Comparison of ENCODE assay signal across 8 cellular contexts in genomic region chr14:23588884-23589598, GRCh38. TPM values are rescaled to one million over a fixed set of nuclear protein-coding genes. Genes with fewer than 3 reads are reported as not detected.
DNase-seq lines count a peak whose midpoint lies in the region; ATAC-seq and TF ChIP-seq lines count a peak whose summit lies in the region.

No MANE protein-coding gene starts in this region.

- DNase-seq in NCI-H146 (lab: John Stamatoyannopoulos, UW) (peak; percentile 83), SW480 (ENCODE audit: low spot score) (peak; percentile 82), adrenal gland (peak; percentile 91 to 98 (median 95)), heart left ventricle (peak; percentile 84 to 92 (median 87)), putamen (ENCODE audit: low spot score) (peak; percentile 78)

- H3K27ac ChIP-seq in adrenal gland (peak overlapping the region in 1 of 5 donors; percentile 70), heart left ventricle (no peak overlapping the region)

- H3K36me3 ChIP-seq in adrenal gland (replicated peaks in 1 of 2), result no peaks in the 10 kb centered on the region
- no peaks in the 10 kb centered on the region for H3K36me3 ChIP-seq in heart left ventricle

- TF ChIP-seq POLR2A in adrenal gland (IDR thresholded peaks at IDR 0.05), result no peak
- TF ChIP-seq POLR2A in heart left ventricle (IDR thresholded peaks at IDR 0.05), result no peak

- intact Hi-C loops in adrenal gland (cut with DNase I) (no loop called here), heart left ventricle (cut with DNase I) (loop anchor here in 4 of 10 donors (1.0 to 5.0 kb wide), 5 partner anchors 323 to 343 kb away; no protein-coding TSS in a partner anchor)

- H3K9me3 ChIP-seq in adrenal gland (replicated peaks in 1 of 3) (no peaks in the 10 kb centered on the region), heart left ventricle (no peaks in the 10 kb centered on the region)

- no peak overlapping the region for H3K4me3 ChIP-seq in adrenal gland
- H3K4me3 ChIP-seq in heart left ventricle, result no peak overlapping the region

- peaks cover 0 to 5% of the 10 kb centered on the region in 2 donors for H3K4me1 ChIP-seq in adrenal gland (replicated peaks in 1 of 2)
- H3K4me1 ChIP-seq in heart left ventricle, result peaks cover 0 to 7% (median 2%) of the 10 kb centered on the region in 12 donors

- 10 to 34% (median 15%) methylated on average over 3 to 5 of the region's 5 CpGs for WGBS in adrenal gland, 4 donors
- 11 to 17% (median 14%) methylated on average over 5 of the region's 5 CpGs for WGBS in heart left ventricle, 4 donors

- peak; percentile 61 to 93 (median 84) for TF ChIP-seq CTCF in adrenal gland (IDR thresholded peaks at IDR 0.05)
- TF ChIP-seq CTCF in heart left ventricle (IDR thresholded peaks at IDR 0.05), result peak; percentile 58 to 76 (median 68)

- ATAC-seq in GM18499 (IDR thresholded peaks at IDR 0.05; ENCODE audit: insufficient read depth, unreplicated experiment) (peak; percentile 91), HG02885 (IDR thresholded peaks at IDR 0.05; ENCODE audit: poor library complexity, unreplicated experiment) (peak; percentile 96), heart left ventricle (peak; percentile 82 to 96 (median 91)), GM21526 (IDR thresholded peaks at IDR 0.05; ENCODE audit: low FRiP score, unreplicated experiment) (no peak)

- H3K27me3 ChIP-seq in adrenal gland, result no peaks in the 10 kb centered on the region
- H3K27me3 ChIP-seq in heart left ventricle, result peaks cover 0 to 6% (median 0%) of the 10 kb centered on the region in 9 donors

RNA-seq across cellular contexts. Expression of gene JPH4, which starts 10.5 kb away (rescaled TPM):
- total RNA-seq in adrenal gland (10 to 100 TPM in 1 of 8 donors, 1 to 10 TPM in 6, under 1 TPM in 1; 0.42 to 11.1 (median 3.0) TPM), heart left ventricle (under 1 TPM in 8 of 9 donors, not detected in 1; 0.10 to 0.59 (median 0.26) TPM)
- polyA plus RNA-seq in adrenal gland (10 to 100 TPM in 1 of 3 donors, 1 to 10 TPM in 2; 5.9 to 35.8 (median 9.4) TPM), heart left ventricle (under 1 TPM; 0.12 to 0.23 TPM)

RNA-seq across cellular contexts. Expression of gene AP1G2, which starts 21.4 kb away (rescaled TPM):
- 100 to 1,000 TPM in 2 of 8 donors, 10 to 100 TPM in 6; 35.2 to 142 (median 79.5) TPM for total RNA-seq in adrenal gland
- 100 to 1,000 TPM in 2 of 3 donors, 10 to 100 TPM in 1; 27.9 to 587 (median 285) TPM for polyA plus RNA-seq in adrenal gland
- 10 to 100 TPM in 5 of 9 donors, 1 to 10 TPM in 4; 7.2 to 33.8 (median 11.6) TPM for total RNA-seq in heart left ventricle
- polyA plus RNA-seq in heart left ventricle, result 10 to 100 TPM in 1 of 2 donors, 1 to 10 TPM in 1; 8.8 to 16.6 TPM

RNA-seq across cellular contexts. Expression of gene THTPA, which starts 33.0 kb away (rescaled TPM):
- total RNA-seq in adrenal gland (10 to 100 TPM; 21.2 to 41.7 (median 32.6) TPM), heart left ventricle (10 to 100 TPM; 13.0 to 30.9 (median 18.9) TPM)
- polyA plus RNA-seq in adrenal gland (10 to 100 TPM; 11.5 to 26.5 (median 21.4) TPM), heart left ventricle (10 to 100 TPM in 1 of 2 donors, 1 to 10 TPM in 1; 9.1 to 28.7 TPM)

RNA-seq across cellular contexts. Expression of gene ZFHX2, which starts 37.5 kb away (rescaled TPM):
- total RNA-seq in adrenal gland (1 to 10 TPM in 6 of 8 donors, under 1 TPM in 2; 0.54 to 4.2 (median 2.4) TPM), heart left ventricle (1 to 10 TPM in 3 of 9 donors, under 1 TPM in 6; 0.47 to 2.3 (median 0.88) TPM)
- polyA plus RNA-seq in adrenal gland (1 to 10 TPM; 2.1 to 9.7 (median 2.5) TPM), heart left ventricle (under 1 TPM; 0.24 to 0.88 TPM)

RNA-seq across cellular contexts. Expression of gene DHRS2, which starts 47.1 kb away (rescaled TPM):
- total RNA-seq in adrenal gland, result 1 to 10 TPM in 2 of 8 donors, under 1 TPM in 2, not detected in 4; 0.86 to 2.6 (median 1.1) TPM
- polyA plus RNA-seq in adrenal gland, result 1 to 10 TPM; 2.5 to 4.9 (median 2.7) TPM
- total RNA-seq in heart left ventricle, result under 1 TPM in 1 of 9 donors, not detected in 8; 0.17 TPM
- under 1 TPM in 1 of 2 donors, not detected in 1; 0.04 TPM for polyA plus RNA-seq in heart left ventricle
